Comparison of ENCODE assay signal across 30 cellular contexts in genomic region chr1:234507089-234507488, GRCh38.
"Had no signal": no experiment of that assay in that cellular context is flagged by ENCODE, and none has a peak within 500 bp of the region (broad histone marks: within the 10 kb centered on the region; RNA-seq: fewer than 3 reads in every experiment).

No MANE protein-coding gene starts in this region.

- H3K4me1 Mint-ChIP-seq: immature natural killer cell had no signal

- H3K4me3 ChIP-seq: gastroesophageal sphincter, psoas muscle, smooth muscle cell, upper lobe of right lung had no signal

- H3K27me3 ChIP-seq: gastroesophageal sphincter, upper lobe of right lung had no signal

- H3K27ac Mint-ChIP-seq: activated CD8-positive, alpha-beta memory T cell treated with anti-CD3 and anti-CD28 coated beads, Interleukin-2, amount 10 ng/mL, durations not matched to agents 7 days and 5 days; activated CD8-positive, alpha-beta T cell treated with anti-CD3 and anti-CD28 coated beads, Interleukin-2, amount 10 ng/mL, durations not matched to agents 7 days and 5 days; activated naive CD4-positive, alpha-beta T cell treated with anti-CD3 and anti-CD28 coated beads, Interleukin-2, amount 50 U/mL, for 24 hours; activated naive CD8-positive, alpha-beta T cell treated with anti-CD3 and anti-CD28 coated beads, Interleukin-2, amount 50 U/mL, for 24 hours; activated T-helper 2 cell treated with anti-CD3 and anti-CD28 coated beads, Interferon-gamma antibody, Interleukin-2, Interleukin-4, amounts not matched to agents 10 μg/mL and 5 μg/mL and 100 μg/mL, durations not matched to agents 14 hours and 24 hours and 36 hours; immature natural killer cell; memory B cell; stimulated activated memory B cell treated with anti-CD40 and anti-IgM and Interleukin-4, amounts not matched to agents 10 μg/mL and 1 μg/mL and 100 μg/mL, for 72 hours; stimulated activated naive CD8-positive, alpha-beta T cell treated with anti-CD3 and anti-CD28 coated beads, Interleukin-15, amount 100 ng/mL, for 72 hours; WTC11 had no signal

- H2AFZ ChIP-seq: parathyroid adenoma had no signal

- H3K4me3 Mint-ChIP-seq: activated CD8-positive, alpha-beta memory T cell treated with anti-CD3 and anti-CD28 coated beads, Interleukin-2, amount 10 ng/mL, durations not matched to agents 7 days and 5 days; activated CD8-positive, alpha-beta T cell treated with anti-CD3 and anti-CD28 coated beads, Interleukin-2, amount 10 ng/mL, durations not matched to agents 7 days and 5 days; activated naive CD4-positive, alpha-beta T cell treated with anti-CD3 and anti-CD28 coated beads, Interleukin-2, amount 50 U/mL, for 24 hours; activated naive CD8-positive, alpha-beta T cell treated with anti-CD3 and anti-CD28 coated beads, Interleukin-2, amount 50 U/mL, for 24 hours; immature natural killer cell; memory B cell; naive thymus-derived CD8-positive, alpha-beta T cell; neural crest cell; stimulated activated memory B cell treated with anti-CD40 and anti-IgM and Interleukin-4, amounts not matched to agents 10 μg/mL and 1 μg/mL and 100 μg/mL, for 72 hours; stimulated activated naive CD8-positive, alpha-beta T cell treated with anti-CD3 and anti-CD28 coated beads, Interleukin-15, amount 100 ng/mL, for 72 hours; WTC11 had no signal

- H3K9me3 Mint-ChIP-seq: immature natural killer cell, memory B cell, neural crest cell had no signal

- H3K4me1 ChIP-seq: parathyroid adenoma, upper lobe of right lung had no signal

- H3K4me2 ChIP-seq: smooth muscle cell had no signal

- H3K9me3 ChIP-seq: gastroesophageal sphincter, psoas muscle, upper lobe of right lung had no signal

- H3K79me2 ChIP-seq: parathyroid adenoma had no signal

- DNase-seq: activated CD4-positive, alpha-beta T cell treated with anti-CD3 and anti-CD28 coated beads for 1 hour; activated CD8-positive, alpha-beta memory T cell treated with anti-CD3 and anti-CD28 coated beads, Interleukin-2, amount 10 ng/mL, durations not matched to agents 7 days and 5 days; activated CD8-positive, alpha-beta T cell treated with anti-CD3 and anti-CD28 coated beads, Interleukin-2, amount 10 ng/mL, durations not matched to agents 7 days and 5 days; activated naive CD8-positive, alpha-beta T cell treated with anti-CD3 and anti-CD28 coated beads, Interleukin-2, amount 50 U/mL, for 24 hours; activated T-cell treated with anti-CD3 and anti-CD28 coated beads, Interleukin-2, amount 50 U/mL, for 48 hours; amygdala; caudate nucleus; head of caudate nucleus; hippocampal formation; immature natural killer cell; kidney; naive thymus-derived CD8-positive, alpha-beta T cell; nucleus accumbens; psoas muscle; stimulated activated CD4-positive, alpha-beta T cell treated with anti-CD3 and anti-CD28 coated beads, Interleukin-1b, Interleukin-23, amount 100 ng/mL, for 48 hours; stimulated activated CD4-positive, alpha-beta T cell treated with anti-CD3 and anti-CD28 coated beads, Interleukin-4, amount 100 ng/mL, for 4 hours; stimulated activated CD8-positive, alpha-beta memory T cell treated with anti-CD3 and anti-CD28 coated beads, Interleukin-4, amount 100 ng/mL, for 48 hours; stimulated activated naive CD8-positive, alpha-beta T cell treated with anti-CD3 and anti-CD28 coated beads, Interleukin-15, amount 100 ng/mL, for 72 hours; substantia nigra; T1000; upper lobe of right lung had no signal

- H3K27ac ChIP-seq: gastroesophageal sphincter, parathyroid adenoma, psoas muscle, upper lobe of right lung had no signal

- ATAC-seq: activated CD8-positive, alpha-beta memory T cell treated with anti-CD3 and anti-CD28 coated beads, Interleukin-2, amount 10 ng/mL, durations not matched to agents 7 days and 5 days; activated CD8-positive, alpha-beta T cell treated with anti-CD3 and anti-CD28 coated beads, Interleukin-2, amount 10 ng/mL, durations not matched to agents 7 days and 5 days; activated naive CD8-positive, alpha-beta T cell treated with anti-CD3 and anti-CD28 coated beads, Interleukin-2, amount 50 U/mL, for 24 hours; gastroesophageal sphincter; naive thymus-derived CD8-positive, alpha-beta T cell; psoas muscle; stimulated activated memory B cell treated with anti-CD40 and anti-IgM and Interleukin-4, amounts not matched to agents 10 μg/mL and 1 μg/mL and 100 μg/mL, for 72 hours; stimulated activated naive CD8-positive, alpha-beta T cell treated with anti-CD3 and anti-CD28 coated beads, Interleukin-15, amount 100 ng/mL, for 72 hours; upper lobe of right lung; WTC11 had no signal

- H3K9ac ChIP-seq: parathyroid adenoma had no signal

- H3K27me3 Mint-ChIP-seq: activated naive CD4-positive, alpha-beta T cell treated with anti-CD3 and anti-CD28 coated beads, Interleukin-2, amount 50 U/mL, for 24 hours; stimulated activated memory B cell treated with anti-CD40 and anti-IgM and Interleukin-4, amounts not matched to agents 10 μg/mL and 1 μg/mL and 100 μg/mL, for 72 hours had no signal

- H3K36me3 Mint-ChIP-seq: immature natural killer cell; memory B cell; naive thymus-derived CD8-positive, alpha-beta T cell had no signal

- H3K36me3 ChIP-seq: gastroesophageal sphincter, upper lobe of right lung had no signal
